ENCODE assay signal across 27 cellular contexts in the genomic region with DNA sequence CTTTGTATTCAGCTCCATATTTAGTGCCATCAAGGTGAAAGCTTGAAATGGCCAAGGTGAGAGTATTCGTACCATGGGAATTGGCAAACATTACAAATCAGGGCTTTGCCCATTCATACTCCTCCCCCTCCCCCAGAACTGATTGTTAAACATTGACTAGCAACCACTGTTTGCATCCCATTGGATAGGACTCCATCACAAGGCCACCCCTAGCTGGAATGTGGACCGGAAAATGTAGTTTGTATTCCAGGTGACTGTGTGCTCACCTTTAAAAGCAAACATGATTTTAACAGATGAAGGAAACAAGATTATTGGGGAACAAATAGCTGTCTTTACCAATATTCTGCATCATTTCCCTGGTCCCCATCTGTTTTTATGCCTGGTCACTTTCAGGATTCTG. TPM values are rescaled to one million over a fixed set of nuclear protein-coding genes. Genes with fewer than 3 reads are reported as not detected.
DNase-seq lines count a peak whose midpoint lies in the region; TF ChIP-seq lines count a peak whose summit lies in the region.
"Had no signal": no experiment of that assay in that cellular context is flagged by ENCODE, and none has a peak within 500 bp of the region (broad histone marks: within the 10 kb centered on the region; RNA-seq: fewer than 3 reads in every experiment).

No MANE protein-coding gene starts in this region.

- intact Hi-C loops in tibial artery (cut with DNase I; ENCODE audit: low total_unique reads): no loop called here

- H3K27ac ChIP-seq in MM.1S (ENCODE audit: low read length) (peak overlapping the region; percentile 9; the same call in 1 of the 2 replicates), liver (ENCODE audit: low read depth in 1 of 2, low read length in 2 of 2) (peak overlapping the region; percentile 64 to 72), tibial artery (peak overlapping the region; percentile 41 to 65)
- H3K27ac ChIP-seq: C4-2B, psoas muscle, SJSA1 had no signal

- H3K4me1 ChIP-seq in MM.1S (ENCODE audit: low read length) (peaks cover 69% of the 10 kb centered on the region), liver (ENCODE audit: control insufficient read depth in 4 of 4, insufficient read depth in 4 of 4, low read length in 3 of 4) (peaks cover 20 to 37% (median 31%) of the 10 kb centered on the region in 4 donors), tibial artery (peaks cover 0 to 68% (median 39%) of the 10 kb centered on the region in 4 donors)
- H3K4me1 ChIP-seq: HAP-1, SJSA1 had no signal

- H3K4me2 ChIP-seq in MM.1S (ENCODE audit: low read depth, low read length): peak overlapping the region; percentile 76; the same call in 1 of the 2 replicates

- H3F3A ChIP-seq in MM.1S (ENCODE audit: insufficient read depth, low read length): peaks cover 50% of the 10 kb centered on the region

- no peak overlapping the region for H3K9ac ChIP-seq in MM.1S (ENCODE audit: low read length)
- no peak overlapping the region for H3K9ac ChIP-seq in liver (ENCODE audit: low read depth in 1 of 2, low read length in 2 of 2)

- H3K79me2 ChIP-seq in MM.1S (ENCODE audit: low read length): peaks cover 93% of the 10 kb centered on the region

- H2AFZ ChIP-seq in MM.1S (ENCODE audit: low read length): no peak overlapping the region

- no peaks in the 10 kb centered on the region for H3K9me2 ChIP-seq in MM.1S (replicated peaks; ENCODE audit: insufficient read depth, low read length)

- no peak overlapping the region for H3K4me3 ChIP-seq in MM.1S (ENCODE audit: low read length)
- H3K4me3 ChIP-seq in liver (ENCODE audit: low read depth in 1 of 3, low read length in 3 of 3): no peak overlapping the region
- H3K4me3 ChIP-seq in tibial artery: no peak overlapping the region
- H3K4me3 ChIP-seq: HAP-1, heart right ventricle, left lung, psoas muscle, SJSA1 had no signal

- TF ChIP-seq RAD21 in liver (IDR thresholded peaks at IDR 0.05): peak; percentile 32 to 41

- no peaks in the 10 kb centered on the region for H3K27me3 ChIP-seq in MM.1S (replicated peaks; ENCODE audit: insufficient read depth, low read length)
- H3K27me3 ChIP-seq in liver (ENCODE audit: control insufficient read depth in 4 of 4, insufficient read depth in 4 of 4, low read length in 3 of 4): no peaks in the 10 kb centered on the region
- no peaks in the 10 kb centered on the region for H3K27me3 ChIP-seq in tibial artery
- H3K27me3 ChIP-seq: heart right ventricle, left lung had no signal

- WGBS in liver: 32% methylated on average over 2 of the region's 2 CpGs

- H3K36me3 ChIP-seq in MM.1S (replicated peaks; ENCODE audit: insufficient read depth, low read length) (peaks cover 27% of the 10 kb centered on the region; the same call in 1 of the 2 replicates), liver (ENCODE audit: control insufficient read depth in 4 of 4, insufficient read depth in 3 of 4, low read depth in 1 of 4, low read length in 3 of 4) (peaks cover 1 to 27% (median 7%) of the 10 kb centered on the region in 4 donors), tibial artery (no peaks in the 10 kb centered on the region)
- H3K36me3 ChIP-seq: HAP-1, SJSA1 had no signal

- no peaks in the 10 kb centered on the region for H4K20me1 ChIP-seq in MM.1S (ENCODE audit: insufficient read depth, low read length)

- in situ Hi-C loops in T47D (cut with HindIII; ENCODE audit: low pct_unique_long_range_greater_than_20kb, low sequenced_read_pairs): no loop called here

- no peaks in the 10 kb centered on the region for H3K9me3 ChIP-seq in MM.1S (replicated peaks; ENCODE audit: insufficient read depth, low read length)
- no peaks in the 10 kb centered on the region for H3K9me3 ChIP-seq in liver (ENCODE audit: control insufficient read depth in 4 of 4, low read length in 3 of 4)
- H3K9me3 ChIP-seq in tibial artery: no peaks in the 10 kb centered on the region
- H3K9me3 ChIP-seq: HAP-1, heart right ventricle, left lung, psoas muscle, SJSA1 had no signal

- DNase-seq in MM.1S (no peak), T47D (ENCODE audit: low read depth in 1 of 2, low spot score in 1 of 2) (peak; percentile 9 to 73), tibial artery (no peak), D341Med (ENCODE audit: low spot score) (no peak), T-helper 9 cell (no peak), NCI-H2171 treated with DMSO at 0.1 percent for 48 hours (lab: John Stamatoyannopoulos, UW) (no peak)
- DNase-seq: activated CD4-positive, alpha-beta memory T cell treated with anti-CD3 and anti-CD28 coated beads for 36 hours; activated CD4-positive, CD25-positive, alpha-beta regulatory T cell treated with anti-CD3 and anti-CD28 coated beads, Interleukin-2, amount 50 U/mL, for 72 hours; activated naive CD4-positive, alpha-beta T cell; activated naive CD8-positive, alpha-beta T cell treated with anti-CD3 and anti-CD28 coated beads, Interleukin-2, amount 50 U/mL, for 24 hours; DND-41; foreskin melanocyte; heart right ventricle; Kasumi-1; left lung; MV-4-11; naive B cell; NCI-H446; NCI-H82; psoas muscle; stimulated activated CD4-positive, alpha-beta T cell treated with anti-CD3 and anti-CD28 coated beads, Interleukin-4, amount 100 ng/mL, for 24 hours; T-helper 1 cell; trophoblast cell had no signal

- no peak for TF ChIP-seq CTCF in MM.1S (IDR thresholded peaks at IDR 0.05; ENCODE audit: low read length)
- TF ChIP-seq CTCF in liver (IDR thresholded peaks at IDR 0.05; ENCODE audit: low read depth, low read length, missing input control): no peak
- no peak for TF ChIP-seq CTCF in tibial artery (IDR thresholded peaks at IDR 0.05)

TF ChIP-seq in liver, 16 proteins besides CTCF, POLR2A, EP300 and RAD21:
- TF ChIP-seq, protein P1, sequence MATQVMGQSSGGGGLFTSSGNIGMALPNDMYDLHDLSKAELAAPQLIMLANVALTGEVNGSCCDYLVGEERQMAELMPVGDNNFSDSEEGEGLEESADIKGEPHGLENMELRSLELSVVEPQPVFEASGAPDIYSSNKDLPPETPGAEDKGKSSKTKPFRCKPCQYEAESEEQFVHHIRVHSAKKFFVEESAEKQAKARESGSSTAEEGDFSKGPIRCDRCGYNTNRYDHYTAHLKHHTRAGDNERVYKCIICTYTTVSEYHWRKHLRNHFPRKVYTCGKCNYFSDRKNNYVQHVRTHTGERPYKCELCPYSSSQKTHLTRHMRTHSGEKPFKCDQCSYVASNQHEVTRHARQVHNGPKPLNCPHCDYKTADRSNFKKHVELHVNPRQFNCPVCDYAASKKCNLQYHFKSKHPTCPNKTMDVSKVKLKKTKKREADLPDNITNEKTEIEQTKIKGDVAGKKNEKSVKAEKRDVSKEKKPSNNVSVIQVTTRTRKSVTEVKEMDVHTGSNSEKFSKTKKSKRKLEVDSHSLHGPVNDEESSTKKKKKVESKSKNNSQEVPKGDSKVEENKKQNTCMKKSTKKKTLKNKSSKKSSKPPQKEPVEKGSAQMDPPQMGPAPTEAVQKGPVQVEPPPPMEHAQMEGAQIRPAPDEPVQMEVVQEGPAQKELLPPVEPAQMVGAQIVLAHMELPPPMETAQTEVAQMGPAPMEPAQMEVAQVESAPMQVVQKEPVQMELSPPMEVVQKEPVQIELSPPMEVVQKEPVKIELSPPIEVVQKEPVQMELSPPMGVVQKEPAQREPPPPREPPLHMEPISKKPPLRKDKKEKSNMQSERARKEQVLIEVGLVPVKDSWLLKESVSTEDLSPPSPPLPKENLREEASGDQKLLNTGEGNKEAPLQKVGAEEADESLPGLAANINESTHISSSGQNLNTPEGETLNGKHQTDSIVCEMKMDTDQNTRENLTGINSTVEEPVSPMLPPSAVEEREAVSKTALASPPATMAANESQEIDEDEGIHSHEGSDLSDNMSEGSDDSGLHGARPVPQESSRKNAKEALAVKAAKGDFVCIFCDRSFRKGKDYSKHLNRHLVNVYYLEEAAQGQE (IDR thresholded peaks at IDR 0.05): peak; percentile 69
- TF ChIP-seq SP1 (IDR thresholded peaks at IDR 0.05) (peak; percentile 86), FOXA2 (IDR thresholded peaks at IDR 0.05) (peak; percentile 75), NR2F2 (IDR thresholded peaks at IDR 0.05) (no peak), TAF1 (conservative IDR thresholded peaks at IDR 0.05) (no peak), FOXA1 (IDR thresholded peaks at IDR 0.05) (peak; percentile 73), YY1 (IDR thresholded peaks at IDR 0.05) (peak; percentile 83), JUND (IDR thresholded peaks at IDR 0.05) (peak in 1 of 2 donors; percentile 68), EGR1 (IDR thresholded peaks at IDR 0.05; ENCODE audit: low read depth in 2 of 2) (peak; percentile 31 to 68), GABPA (IDR thresholded peaks at IDR 0.05 in 1 of 2, conservative IDR thresholded peaks at IDR 0.05 in 1 of 2) (peak in 1 of 2 donors; percentile 68), HNF4G (IDR thresholded peaks at IDR 0.05) (no peak), HNF4A (conservative IDR thresholded peaks at IDR 0.05) (peak; percentile 73 to 83), RXRA (IDR thresholded peaks at IDR 0.05) (peak; percentile 64 to 77)
- TF ChIP-seq, protein P2, sequence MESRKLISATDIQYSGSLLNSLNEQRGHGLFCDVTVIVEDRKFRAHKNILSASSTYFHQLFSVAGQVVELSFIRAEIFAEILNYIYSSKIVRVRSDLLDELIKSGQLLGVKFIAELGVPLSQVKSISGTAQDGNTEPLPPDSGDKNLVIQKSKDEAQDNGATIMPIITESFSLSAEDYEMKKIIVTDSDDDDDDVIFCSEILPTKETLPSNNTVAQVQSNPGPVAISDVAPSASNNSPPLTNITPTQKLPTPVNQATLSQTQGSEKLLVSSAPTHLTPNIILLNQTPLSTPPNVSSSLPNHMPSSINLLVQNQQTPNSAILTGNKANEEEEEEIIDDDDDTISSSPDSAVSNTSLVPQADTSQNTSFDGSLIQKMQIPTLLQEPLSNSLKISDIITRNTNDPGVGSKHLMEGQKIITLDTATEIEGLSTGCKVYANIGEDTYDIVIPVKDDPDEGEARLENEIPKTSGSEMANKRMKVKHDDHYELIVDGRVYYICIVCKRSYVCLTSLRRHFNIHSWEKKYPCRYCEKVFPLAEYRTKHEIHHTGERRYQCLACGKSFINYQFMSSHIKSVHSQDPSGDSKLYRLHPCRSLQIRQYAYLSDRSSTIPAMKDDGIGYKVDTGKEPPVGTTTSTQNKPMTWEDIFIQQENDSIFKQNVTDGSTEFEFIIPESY (IDR thresholded peaks at IDR 0.05): peak; percentile 67
- TF ChIP-seq, protein P3, sequence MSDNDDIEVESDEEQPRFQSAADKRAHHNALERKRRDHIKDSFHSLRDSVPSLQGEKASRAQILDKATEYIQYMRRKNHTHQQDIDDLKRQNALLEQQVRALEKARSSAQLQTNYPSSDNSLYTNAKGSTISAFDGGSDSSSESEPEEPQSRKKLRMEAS (IDR thresholded peaks at IDR 0.05): peak; percentile 68
- TF ChIP-seq, protein P4, sequence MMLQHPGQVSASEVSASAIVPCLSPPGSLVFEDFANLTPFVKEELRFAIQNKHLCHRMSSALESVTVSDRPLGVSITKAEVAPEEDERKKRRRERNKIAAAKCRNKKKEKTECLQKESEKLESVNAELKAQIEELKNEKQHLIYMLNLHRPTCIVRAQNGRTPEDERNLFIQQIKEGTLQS (IDR thresholded peaks at IDR 0.05): peak; percentile 50

RNA-seq across cellular contexts. Expression of a gene that starts 14.1 kb away (rescaled TPM):
- 10 to 100 TPM; 20.0 to 79.7 TPM for total RNA-seq in liver
- 10 to 100 TPM; 17.3 to 38.9 TPM for polyA plus RNA-seq in liver
- total RNA-seq: activated CD4-positive, alpha-beta memory T cell treated with anti-CD3 and anti-CD28 coated beads for 36 hours; SJSA1 had no signal

Comparison
In these comparisons a context has a peak if more than half of its experiments do, and no peak if none do; other contexts are left out.
1. DNase-seq: peak in T47D (2 of 2); none in MM.1S (single experiment), tibial artery (0 of 2), D341Med (single experiment), T-helper 9 cell (single experiment) and NCI-H2171 treated with DMSO at 0.1 percent for 48 hours (single experiment).
2. H3K27ac ChIP-seq: peak in every context shown above with its lines; median percentile 68 in liver; 53 in tibial artery; 9 in MM.1S.